Comparison of ENCODE assay signal across 8 cellular contexts in the genomic region with DNA sequence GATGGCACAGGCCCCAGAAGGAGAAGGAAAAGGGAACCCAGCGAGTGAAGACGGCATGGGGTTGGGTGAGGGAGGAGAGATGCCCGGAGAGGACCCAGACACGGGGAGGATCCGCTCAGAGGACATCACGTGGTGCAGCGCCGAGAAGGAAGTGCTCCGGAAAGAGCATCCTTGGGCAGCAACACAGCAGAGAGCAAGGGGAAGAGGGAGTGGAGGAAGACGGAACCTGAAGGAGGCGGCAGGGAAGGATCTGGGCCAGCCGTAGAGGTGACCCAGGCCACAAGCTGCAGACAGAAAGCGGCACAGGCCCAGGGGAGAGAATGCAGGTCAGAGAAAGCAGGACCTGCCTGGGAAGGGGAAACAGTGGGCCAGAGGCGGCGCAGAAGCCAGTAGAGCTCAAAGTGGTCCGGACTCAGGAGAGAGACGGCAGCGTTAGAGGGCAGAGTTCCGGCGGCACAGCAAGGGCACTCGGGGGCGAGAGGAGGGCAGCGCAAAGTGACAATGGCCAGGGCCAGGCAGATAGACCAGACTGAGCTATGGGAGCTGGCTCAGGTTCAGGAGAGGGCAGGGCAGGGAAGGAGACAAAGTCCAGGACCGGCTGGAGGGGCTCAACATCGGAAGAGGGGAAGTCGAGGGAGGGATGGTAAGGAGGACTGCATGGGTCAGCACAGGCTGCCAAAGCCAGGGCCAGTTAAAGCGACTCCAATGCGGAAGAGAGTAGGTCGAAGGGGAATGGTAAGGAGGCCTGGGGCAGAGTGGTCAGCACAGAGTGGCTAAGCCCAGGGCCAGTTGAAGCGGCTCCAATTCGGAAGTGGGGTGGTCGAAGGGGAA. TPM values are rescaled to one million over a fixed set of nuclear protein-coding genes. Genes with fewer than 3 reads are reported as not detected.
A peak's percentile ranks its signal among the peaks of the same experiment; 100 is the strongest.
DNase-seq lines count a peak whose midpoint lies in the region; ATAC-seq and TF ChIP-seq lines count a peak whose summit lies in the region.

No MANE protein-coding gene starts in this region.

- H3K4me3 ChIP-seq in muscle layer of duodenum (ENCODE audit: low read depth in 1 of 2, low read length in 2 of 2) = peak overlapping the region; percentile 92 to 97
- H3K4me3 ChIP-seq in stomach = peak overlapping the region; percentile 86 to 94 (median 88)

- H3K9me3 ChIP-seq in muscle layer of duodenum (ENCODE audit: control insufficient read depth in 1 of 2, low read length in 2 of 2) = no peaks in the 10 kb centered on the region
- H3K9me3 ChIP-seq in stomach = no peaks in the 10 kb centered on the region

- intact Hi-C loops in stomach (cut with DNase I; ENCODE audit: low total_unique reads) = no loop called here

- peaks cover 15 to 52% of the 10 kb centered on the region in 2 donors for H3K4me1 ChIP-seq in muscle layer of duodenum (ENCODE audit: control insufficient read depth in 1 of 2, insufficient read depth in 2 of 2, low read length in 2 of 2)
- H3K4me1 ChIP-seq in stomach = peaks cover 38 to 67% (median 57%) of the 10 kb centered on the region in 4 donors

- no peak for ATAC-seq in GM21447 (IDR thresholded peaks at IDR 0.05; ENCODE audit: unreplicated experiment)

- H3K27ac ChIP-seq in muscle layer of duodenum (ENCODE audit: low read length) (peak overlapping the region; percentile 90), stomach (peak overlapping the region; percentile 87 to 95 (median 90))

- TF ChIP-seq EP300 in stomach (IDR thresholded peaks at IDR 0.05) = no peak

- no peak for TF ChIP-seq POLR2A in stomach (IDR thresholded peaks at IDR 0.05)

- no peaks in the 10 kb centered on the region for H3K27me3 ChIP-seq in muscle layer of duodenum (ENCODE audit: low read depth, low read length)
- H3K27me3 ChIP-seq in stomach = no peaks in the 10 kb centered on the region

- 1% methylated on average over 31 to 32 of the region's 32 CpGs for WGBS in stomach, 5 donors

- no peak for TF ChIP-seq CTCF in stomach (IDR thresholded peaks at IDR 0.05)

- H3K36me3 ChIP-seq in muscle layer of duodenum (ENCODE audit: control insufficient read depth in 1 of 2, insufficient read depth in 2 of 2, low read length in 2 of 2) (no peaks in the 10 kb centered on the region), stomach (peaks cover 10 to 22% (median 15%) of the 10 kb centered on the region in 4 donors)

- peak; percentile 45 for DNase-seq in activated gamma-delta T cell treated with Interleukin-2 at 50 U/mL for 16 hours
- no peak for DNase-seq in activated gamma-delta T cell (lab: John Stamatoyannopoulos, UW)
- peak; percentile 69 for DNase-seq in NOMO-1 treated with DMSO at 0.1 percent for 48 hours (lab: John Stamatoyannopoulos, UW; ENCODE audit: unreplicated experiment)
- peak; percentile 66 to 72 for DNase-seq in activated T-cell treated with anti-CD3 and anti-CD28 coated beads, Interleukin-2, amount 50 U/mL, for 48 hours
- DNase-seq in fibroblast of gingiva (ENCODE audit: low read depth) = peak; percentile 66
- peak; percentile 43 for DNase-seq in stomach

RNA-seq across cellular contexts. Expression of gene PPP1R12C, which starts 1.0 kb away (rescaled TPM):
- 100 to 1,000 TPM in 4 of 5 donors, 10 to 100 TPM in 1; 52.7 to 261 (median 167) TPM for total RNA-seq in stomach
- polyA plus RNA-seq in stomach = 100 to 1,000 TPM in 1 of 3 donors, 10 to 100 TPM in 2; 77.0 to 136 (median 82.6) TPM

RNA-seq across cellular contexts. Expression of gene TNNT1, which starts 32.6 kb away (rescaled TPM):
- 1 to 10 TPM in 1 of 5 donors, not detected in 4; 1.1 TPM for total RNA-seq in stomach
- 10 to 100 TPM in 1 of 3 donors, 1 to 10 TPM in 1, under 1 TPM in 1; 0.87 to 19.6 (median 6.7) TPM for polyA plus RNA-seq in stomach

RNA-seq across cellular contexts. Expression of gene EPS8L1, which starts 40.8 kb away (rescaled TPM):
- 100 to 1,000 TPM in 3 of 5 donors, 10 to 100 TPM in 2; 32.3 to 303 (median 114) TPM for total RNA-seq in stomach
- 100 to 1,000 TPM in 1 of 3 donors, 10 to 100 TPM in 2; 82.3 to 320 (median 87.5) TPM for polyA plus RNA-seq in stomach

RNA-seq across cellular contexts. Expression of gene TNNI3, which starts 41.1 kb away (rescaled TPM):
- total RNA-seq in stomach = not detected
- polyA plus RNA-seq in stomach = 10 to 100 TPM in 1 of 3 donors, 1 to 10 TPM in 2; 4.2 to 14.1 (median 7.8) TPM

RNA-seq across cellular contexts. Expression of gene DNAAF3, which starts 50.0 kb away (rescaled TPM):
- 1 to 10 TPM in 1 of 5 donors, not detected in 4; 1.9 TPM for total RNA-seq in stomach
- under 1 TPM in 2 of 3 donors, not detected in 1; 0.68 to 0.75 TPM for polyA plus RNA-seq in stomach
